ENCODE assay signal across 1 cellular context in the genomic region with DNA sequence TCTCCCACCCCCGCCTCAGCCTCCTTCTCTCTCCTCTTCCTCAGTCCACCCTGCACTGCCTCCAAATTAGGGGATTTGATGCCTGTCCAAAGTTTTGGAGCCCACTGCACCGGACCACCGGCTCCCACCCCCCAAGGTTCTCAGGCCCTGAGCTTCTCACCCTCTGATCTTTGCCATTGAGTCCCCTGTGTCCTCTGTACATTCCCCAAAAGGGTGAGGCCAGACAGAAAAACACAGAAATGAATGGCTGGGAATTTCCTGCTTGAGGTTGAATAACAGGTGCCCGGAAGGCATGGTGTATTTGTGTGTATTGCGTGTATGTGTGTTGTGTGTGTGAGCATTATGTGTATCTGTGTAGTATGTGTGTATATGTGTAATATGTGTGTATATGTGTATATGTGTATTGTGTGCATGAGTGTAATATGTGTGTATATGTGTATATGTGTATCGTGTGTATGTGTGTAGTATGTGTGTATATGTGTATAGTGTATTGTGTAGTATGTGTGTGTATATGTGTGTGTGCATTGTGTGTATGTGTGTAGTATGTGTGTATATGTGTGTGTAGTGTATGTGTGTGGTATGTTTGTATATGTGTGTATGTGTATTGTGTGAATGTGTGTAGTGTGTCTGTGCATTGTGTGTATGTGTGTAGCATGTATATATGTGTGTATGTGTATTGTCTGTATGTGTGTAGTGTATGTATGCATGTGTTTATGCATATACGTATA.
A peak's percentile ranks its signal among the peaks of the same experiment; 100 is the strongest.
TF ChIP-seq lines count a peak whose summit lies in the region.

No MANE protein-coding gene starts in this region.

TF ChIP-seq in GM12878, 131 proteins besides CTCF, POLR2A, EP300 and RAD21 (continued from another document):
- TF ChIP-seq, protein P1, sequence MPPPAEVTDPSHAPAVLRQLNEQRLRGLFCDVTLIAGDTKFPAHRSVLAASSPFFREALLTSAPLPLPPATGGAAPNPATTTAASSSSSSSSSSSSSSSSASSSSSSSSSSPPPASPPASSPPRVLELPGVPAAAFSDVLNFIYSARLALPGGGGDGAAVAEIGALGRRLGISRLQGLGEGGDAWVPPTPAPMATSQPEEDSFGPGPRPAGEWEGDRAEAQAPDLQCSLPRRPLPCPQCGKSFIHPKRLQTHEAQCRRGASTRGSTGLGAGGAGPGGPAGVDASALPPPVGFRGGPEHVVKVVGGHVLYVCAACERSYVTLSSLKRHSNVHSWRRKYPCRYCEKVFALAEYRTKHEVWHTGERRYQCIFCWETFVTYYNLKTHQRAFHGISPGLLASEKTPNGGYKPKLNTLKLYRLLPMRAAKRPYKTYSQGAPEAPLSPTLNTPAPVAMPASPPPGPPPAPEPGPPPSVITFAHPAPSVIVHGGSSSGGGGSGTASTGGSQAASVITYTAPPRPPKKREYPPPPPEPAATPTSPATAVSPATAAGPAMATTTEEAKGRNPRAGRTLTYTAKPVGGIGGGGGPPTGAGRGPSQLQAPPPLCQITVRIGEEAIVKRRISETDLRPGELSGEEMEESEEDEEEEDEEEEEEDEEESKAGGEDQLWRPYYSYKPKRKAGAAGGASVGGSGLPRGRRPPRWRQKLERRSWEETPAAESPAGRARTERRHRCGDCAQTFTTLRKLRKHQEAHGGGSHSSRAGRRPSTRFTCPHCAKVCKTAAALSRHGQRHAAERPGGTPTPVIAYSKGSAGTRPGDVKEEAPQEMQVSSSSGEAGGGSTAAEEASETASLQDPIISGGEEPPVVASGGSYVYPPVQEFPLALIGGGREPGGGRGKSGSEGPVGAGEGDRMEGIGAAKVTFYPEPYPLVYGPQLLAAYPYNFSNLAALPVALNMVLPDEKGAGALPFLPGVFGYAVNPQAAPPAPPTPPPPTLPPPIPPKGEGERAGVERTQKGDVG (CRISPR knock-in tag; IDR thresholded peaks at IDR 0.05), result no peak
- TF ChIP-seq NFXL1 (IDR thresholded peaks at IDR 0.05; ENCODE audit: borderline replicate concordance), result no peak
- no peak for TF ChIP-seq TAF1 (IDR thresholded peaks at IDR 0.05; ENCODE audit: borderline replicate concordance, low read depth, low read length)
- no peak for TF ChIP-seq RFX5 (IDR thresholded peaks at IDR 0.05; ENCODE audit: low read depth, low read length)
- TF ChIP-seq KLF5 (IDR thresholded peaks at IDR 0.05; ENCODE audit: partially characterized antibody), result no peak
- peak; percentile 93 for TF ChIP-seq NBN (IDR thresholded peaks at IDR 0.05)
- peak; percentile 29 to 42; a peak in 2 of 4 replicates for TF ChIP-seq BHLHE40 (IDR thresholded peaks at IDR 0.05; ENCODE audit: borderline replicate concordance in 1 of 2, low read depth in 2 of 2, low read length in 1 of 2)
- 0 out of 2 replicates have a peak, but pooled peaks have one; percentile 61 for TF ChIP-seq STAT3 (IDR thresholded peaks at IDR 0.05; ENCODE audit: low read depth, low read length)
- peak; percentile 36; the same call in 1 of the 2 replicates for TF ChIP-seq ZNF622 (IDR thresholded peaks at IDR 0.05)
- TF ChIP-seq, protein P2, sequence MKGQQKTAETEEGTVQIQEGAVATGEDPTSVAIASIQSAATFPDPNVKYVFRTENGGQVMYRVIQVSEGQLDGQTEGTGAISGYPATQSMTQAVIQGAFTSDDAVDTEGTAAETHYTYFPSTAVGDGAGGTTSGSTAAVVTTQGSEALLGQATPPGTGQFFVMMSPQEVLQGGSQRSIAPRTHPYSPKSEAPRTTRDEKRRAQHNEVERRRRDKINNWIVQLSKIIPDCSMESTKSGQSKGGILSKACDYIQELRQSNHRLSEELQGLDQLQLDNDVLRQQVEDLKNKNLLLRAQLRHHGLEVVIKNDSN (IDR thresholded peaks at IDR 0.05; ENCODE audit: borderline replicate concordance, extremely low read length, insufficient read depth, low read depth, low read length), result no peak
- TF ChIP-seq CHD4 (IDR thresholded peaks at IDR 0.05), result no peak
- TF ChIP-seq, protein P3, sequence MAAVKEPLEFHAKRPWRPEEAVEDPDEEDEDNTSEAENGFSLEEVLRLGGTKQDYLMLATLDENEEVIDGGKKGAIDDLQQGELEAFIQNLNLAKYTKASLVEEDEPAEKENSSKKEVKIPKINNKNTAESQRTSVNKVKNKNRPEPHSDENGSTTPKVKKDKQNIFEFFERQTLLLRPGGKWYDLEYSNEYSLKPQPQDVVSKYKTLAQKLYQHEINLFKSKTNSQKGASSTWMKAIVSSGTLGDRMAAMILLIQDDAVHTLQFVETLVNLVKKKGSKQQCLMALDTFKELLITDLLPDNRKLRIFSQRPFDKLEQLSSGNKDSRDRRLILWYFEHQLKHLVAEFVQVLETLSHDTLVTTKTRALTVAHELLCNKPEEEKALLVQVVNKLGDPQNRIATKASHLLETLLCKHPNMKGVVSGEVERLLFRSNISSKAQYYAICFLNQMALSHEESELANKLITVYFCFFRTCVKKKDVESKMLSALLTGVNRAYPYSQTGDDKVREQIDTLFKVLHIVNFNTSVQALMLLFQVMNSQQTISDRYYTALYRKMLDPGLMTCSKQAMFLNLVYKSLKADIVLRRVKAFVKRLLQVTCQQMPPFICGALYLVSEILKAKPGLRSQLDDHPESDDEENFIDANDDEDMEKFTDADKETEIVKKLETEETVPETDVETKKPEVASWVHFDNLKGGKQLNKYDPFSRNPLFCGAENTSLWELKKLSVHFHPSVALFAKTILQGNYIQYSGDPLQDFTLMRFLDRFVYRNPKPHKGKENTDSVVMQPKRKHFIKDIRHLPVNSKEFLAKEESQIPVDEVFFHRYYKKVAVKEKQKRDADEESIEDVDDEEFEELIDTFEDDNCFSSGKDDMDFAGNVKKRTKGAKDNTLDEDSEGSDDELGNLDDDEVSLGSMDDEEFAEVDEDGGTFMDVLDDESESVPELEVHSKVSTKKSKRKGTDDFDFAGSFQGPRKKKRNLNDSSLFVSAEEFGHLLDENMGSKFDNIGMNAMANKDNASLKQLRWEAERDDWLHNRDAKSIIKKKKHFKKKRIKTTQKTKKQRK (IDR thresholded peaks at IDR 0.05; ENCODE audit: low read depth, low read length), result no peak
- TF ChIP-seq, protein P4, sequence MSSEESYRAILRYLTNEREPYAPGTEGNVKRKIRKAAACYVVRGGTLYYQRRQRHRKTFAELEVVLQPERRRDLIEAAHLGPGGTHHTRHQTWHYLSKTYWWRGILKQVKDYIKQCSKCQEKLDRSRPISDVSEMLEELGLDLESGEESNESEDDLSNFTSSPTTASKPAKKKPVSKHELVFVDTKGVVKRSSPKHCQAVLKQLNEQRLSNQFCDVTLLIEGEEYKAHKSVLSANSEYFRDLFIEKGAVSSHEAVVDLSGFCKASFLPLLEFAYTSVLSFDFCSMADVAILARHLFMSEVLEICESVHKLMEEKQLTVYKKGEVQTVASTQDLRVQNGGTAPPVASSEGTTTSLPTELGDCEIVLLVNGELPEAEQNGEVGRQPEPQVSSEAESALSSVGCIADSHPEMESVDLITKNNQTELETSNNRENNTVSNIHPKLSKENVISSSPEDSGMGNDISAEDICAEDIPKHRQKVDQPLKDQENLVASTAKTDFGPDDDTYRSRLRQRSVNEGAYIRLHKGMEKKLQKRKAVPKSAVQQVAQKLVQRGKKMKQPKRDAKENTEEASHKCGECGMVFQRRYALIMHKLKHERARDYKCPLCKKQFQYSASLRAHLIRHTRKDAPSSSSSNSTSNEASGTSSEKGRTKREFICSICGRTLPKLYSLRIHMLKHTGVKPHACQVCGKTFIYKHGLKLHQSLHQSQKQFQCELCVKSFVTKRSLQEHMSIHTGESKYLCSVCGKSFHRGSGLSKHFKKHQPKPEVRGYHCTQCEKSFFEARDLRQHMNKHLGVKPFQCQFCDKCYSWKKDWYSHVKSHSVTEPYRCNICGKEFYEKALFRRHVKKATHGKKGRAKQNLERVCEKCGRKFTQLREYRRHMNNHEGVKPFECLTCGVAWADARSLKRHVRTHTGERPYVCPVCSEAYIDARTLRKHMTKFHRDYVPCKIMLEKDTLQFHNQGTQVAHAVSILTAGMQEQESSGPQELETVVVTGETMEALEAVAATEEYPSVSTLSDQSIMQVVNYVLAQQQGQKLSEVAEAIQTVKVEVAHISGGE (CRISPR knock-in tag; IDR thresholded peaks at IDR 0.05), result no peak
- TF ChIP-seq, protein P5, sequence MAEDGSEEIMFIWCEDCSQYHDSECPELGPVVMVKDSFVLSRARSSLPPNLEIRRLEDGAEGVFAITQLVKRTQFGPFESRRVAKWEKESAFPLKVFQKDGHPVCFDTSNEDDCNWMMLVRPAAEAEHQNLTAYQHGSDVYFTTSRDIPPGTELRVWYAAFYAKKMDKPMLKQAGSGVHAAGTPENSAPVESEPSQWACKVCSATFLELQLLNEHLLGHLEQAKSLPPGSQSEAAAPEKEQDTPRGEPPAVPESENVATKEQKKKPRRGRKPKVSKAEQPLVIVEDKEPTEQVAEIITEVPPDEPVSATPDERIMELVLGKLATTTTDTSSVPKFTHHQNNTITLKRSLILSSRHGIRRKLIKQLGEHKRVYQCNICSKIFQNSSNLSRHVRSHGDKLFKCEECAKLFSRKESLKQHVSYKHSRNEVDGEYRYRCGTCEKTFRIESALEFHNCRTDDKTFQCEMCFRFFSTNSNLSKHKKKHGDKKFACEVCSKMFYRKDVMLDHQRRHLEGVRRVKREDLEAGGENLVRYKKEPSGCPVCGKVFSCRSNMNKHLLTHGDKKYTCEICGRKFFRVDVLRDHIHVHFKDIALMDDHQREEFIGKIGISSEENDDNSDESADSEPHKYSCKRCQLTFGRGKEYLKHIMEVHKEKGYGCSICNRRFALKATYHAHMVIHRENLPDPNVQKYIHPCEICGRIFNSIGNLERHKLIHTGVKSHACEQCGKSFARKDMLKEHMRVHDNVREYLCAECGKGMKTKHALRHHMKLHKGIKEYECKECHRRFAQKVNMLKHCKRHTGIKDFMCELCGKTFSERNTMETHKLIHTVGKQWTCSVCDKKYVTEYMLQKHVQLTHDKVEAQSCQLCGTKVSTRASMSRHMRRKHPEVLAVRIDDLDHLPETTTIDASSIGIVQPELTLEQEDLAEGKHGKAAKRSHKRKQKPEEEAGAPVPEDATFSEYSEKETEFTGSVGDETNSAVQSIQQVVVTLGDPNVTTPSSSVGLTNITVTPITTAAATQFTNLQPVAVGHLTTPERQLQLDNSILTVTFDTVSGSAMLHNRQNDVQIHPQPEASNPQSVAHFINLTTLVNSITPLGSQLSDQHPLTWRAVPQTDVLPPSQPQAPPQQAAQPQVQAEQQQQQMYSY (CRISPR knock-in tag; IDR thresholded peaks at IDR 0.05), result no peak
- TF ChIP-seq, protein P6, sequence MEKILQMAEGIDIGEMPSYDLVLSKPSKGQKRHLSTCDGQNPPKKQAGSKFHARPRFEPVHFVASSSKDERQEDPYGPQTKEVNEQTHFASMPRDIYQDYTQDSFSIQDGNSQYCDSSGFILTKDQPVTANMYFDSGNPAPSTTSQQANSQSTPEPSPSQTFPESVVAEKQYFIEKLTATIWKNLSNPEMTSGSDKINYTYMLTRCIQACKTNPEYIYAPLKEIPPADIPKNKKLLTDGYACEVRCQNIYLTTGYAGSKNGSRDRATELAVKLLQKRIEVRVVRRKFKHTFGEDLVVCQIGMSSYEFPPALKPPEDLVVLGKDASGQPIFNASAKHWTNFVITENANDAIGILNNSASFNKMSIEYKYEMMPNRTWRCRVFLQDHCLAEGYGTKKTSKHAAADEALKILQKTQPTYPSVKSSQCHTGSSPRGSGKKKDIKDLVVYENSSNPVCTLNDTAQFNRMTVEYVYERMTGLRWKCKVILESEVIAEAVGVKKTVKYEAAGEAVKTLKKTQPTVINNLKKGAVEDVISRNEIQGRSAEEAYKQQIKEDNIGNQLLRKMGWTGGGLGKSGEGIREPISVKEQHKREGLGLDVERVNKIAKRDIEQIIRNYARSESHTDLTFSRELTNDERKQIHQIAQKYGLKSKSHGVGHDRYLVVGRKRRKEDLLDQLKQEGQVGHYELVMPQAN (conservative IDR thresholded peaks at IDR 0.05), result no peak
- no peak for TF ChIP-seq YY1 (IDR thresholded peaks at IDR 0.05; ENCODE audit: low read depth, low read length)
- TF ChIP-seq MYC (IDR thresholded peaks at IDR 0.05; ENCODE audit: insufficient read depth, insufficient read length, insufficient replicate concordance, low read length, severe bottlenecking), result no peak
- no peak for TF ChIP-seq SUPT20H (IDR thresholded peaks at IDR 0.05; ENCODE audit: borderline replicate concordance, control insufficient read depth, low read depth, low read length)
- TF ChIP-seq EED (IDR thresholded peaks at IDR 0.05; ENCODE audit: low read depth), result peak; percentile 93
- no peak for TF ChIP-seq SUZ12 (IDR thresholded peaks at IDR 0.05; ENCODE audit: unreplicated experiment)
